ENCODE assay signal across 1 cellular context in the genomic region with DNA sequence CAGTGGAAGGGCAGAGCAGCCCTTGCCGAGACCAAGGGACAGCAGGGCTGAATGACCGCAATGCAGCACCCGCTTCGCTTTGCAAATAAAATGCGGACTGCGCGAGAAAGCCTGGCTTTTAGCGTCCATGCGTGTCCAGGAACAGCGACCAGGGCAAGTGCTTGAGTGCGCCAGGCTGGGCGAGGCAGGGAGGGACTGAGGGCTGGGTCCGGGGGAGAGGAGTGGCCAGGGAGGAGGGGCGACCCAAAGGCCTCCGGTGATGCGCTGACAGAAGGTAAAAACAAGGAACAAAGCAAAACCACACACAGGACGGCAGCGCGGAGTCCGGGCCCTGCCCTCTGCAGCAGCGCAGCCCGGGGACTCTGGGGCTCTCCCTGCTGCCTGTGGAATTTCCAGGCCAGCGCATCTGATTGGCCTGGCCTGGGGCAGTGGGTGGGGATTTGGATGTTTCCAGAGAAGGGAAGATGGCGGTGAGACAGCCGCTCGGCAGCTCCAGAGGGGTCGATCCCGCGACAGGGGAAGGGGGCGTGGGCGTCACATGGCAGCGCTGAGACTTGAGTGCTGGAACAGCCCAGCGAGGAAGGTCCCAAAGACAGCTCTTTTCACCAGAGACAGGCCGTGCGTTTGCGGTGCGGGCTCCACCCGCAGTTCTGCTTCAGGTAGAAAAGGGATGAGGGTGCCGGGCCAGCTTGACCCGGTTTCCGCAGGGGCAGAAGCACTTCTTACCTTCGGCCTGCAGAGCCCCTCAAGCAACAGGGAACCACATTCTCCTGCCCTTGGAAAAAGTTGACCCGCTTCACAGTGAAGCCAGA.
TF ChIP-seq lines count a peak whose summit lies in the region.

No MANE protein-coding gene starts in this region.

TF ChIP-seq in HepG2, 621 proteins besides CTCF, POLR2A, EP300 and RAD21 (continued from another document and continues in another):
- TF ChIP-seq, protein P1, sequence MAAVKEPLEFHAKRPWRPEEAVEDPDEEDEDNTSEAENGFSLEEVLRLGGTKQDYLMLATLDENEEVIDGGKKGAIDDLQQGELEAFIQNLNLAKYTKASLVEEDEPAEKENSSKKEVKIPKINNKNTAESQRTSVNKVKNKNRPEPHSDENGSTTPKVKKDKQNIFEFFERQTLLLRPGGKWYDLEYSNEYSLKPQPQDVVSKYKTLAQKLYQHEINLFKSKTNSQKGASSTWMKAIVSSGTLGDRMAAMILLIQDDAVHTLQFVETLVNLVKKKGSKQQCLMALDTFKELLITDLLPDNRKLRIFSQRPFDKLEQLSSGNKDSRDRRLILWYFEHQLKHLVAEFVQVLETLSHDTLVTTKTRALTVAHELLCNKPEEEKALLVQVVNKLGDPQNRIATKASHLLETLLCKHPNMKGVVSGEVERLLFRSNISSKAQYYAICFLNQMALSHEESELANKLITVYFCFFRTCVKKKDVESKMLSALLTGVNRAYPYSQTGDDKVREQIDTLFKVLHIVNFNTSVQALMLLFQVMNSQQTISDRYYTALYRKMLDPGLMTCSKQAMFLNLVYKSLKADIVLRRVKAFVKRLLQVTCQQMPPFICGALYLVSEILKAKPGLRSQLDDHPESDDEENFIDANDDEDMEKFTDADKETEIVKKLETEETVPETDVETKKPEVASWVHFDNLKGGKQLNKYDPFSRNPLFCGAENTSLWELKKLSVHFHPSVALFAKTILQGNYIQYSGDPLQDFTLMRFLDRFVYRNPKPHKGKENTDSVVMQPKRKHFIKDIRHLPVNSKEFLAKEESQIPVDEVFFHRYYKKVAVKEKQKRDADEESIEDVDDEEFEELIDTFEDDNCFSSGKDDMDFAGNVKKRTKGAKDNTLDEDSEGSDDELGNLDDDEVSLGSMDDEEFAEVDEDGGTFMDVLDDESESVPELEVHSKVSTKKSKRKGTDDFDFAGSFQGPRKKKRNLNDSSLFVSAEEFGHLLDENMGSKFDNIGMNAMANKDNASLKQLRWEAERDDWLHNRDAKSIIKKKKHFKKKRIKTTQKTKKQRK (IDR thresholded peaks at IDR 0.05; ENCODE audit: low read length) = no peak
- TF ChIP-seq, protein P2, sequence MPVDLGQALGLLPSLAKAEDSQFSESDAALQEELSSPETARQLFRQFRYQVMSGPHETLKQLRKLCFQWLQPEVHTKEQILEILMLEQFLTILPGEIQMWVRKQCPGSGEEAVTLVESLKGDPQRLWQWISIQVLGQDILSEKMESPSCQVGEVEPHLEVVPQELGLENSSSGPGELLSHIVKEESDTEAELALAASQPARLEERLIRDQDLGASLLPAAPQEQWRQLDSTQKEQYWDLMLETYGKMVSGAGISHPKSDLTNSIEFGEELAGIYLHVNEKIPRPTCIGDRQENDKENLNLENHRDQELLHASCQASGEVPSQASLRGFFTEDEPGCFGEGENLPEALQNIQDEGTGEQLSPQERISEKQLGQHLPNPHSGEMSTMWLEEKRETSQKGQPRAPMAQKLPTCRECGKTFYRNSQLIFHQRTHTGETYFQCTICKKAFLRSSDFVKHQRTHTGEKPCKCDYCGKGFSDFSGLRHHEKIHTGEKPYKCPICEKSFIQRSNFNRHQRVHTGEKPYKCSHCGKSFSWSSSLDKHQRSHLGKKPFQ (CRISPR knock-in tag; IDR thresholded peaks at IDR 0.05; ENCODE audit: insufficient replicate concordance) = peak; percentile 38
- TF ChIP-seq MEIS2 (CRISPR knock-in tag; IDR thresholded peaks at IDR 0.05) = 0 out of 2 replicates have a peak, but pooled peaks have one; percentile 69
- TF ChIP-seq, protein P3, sequence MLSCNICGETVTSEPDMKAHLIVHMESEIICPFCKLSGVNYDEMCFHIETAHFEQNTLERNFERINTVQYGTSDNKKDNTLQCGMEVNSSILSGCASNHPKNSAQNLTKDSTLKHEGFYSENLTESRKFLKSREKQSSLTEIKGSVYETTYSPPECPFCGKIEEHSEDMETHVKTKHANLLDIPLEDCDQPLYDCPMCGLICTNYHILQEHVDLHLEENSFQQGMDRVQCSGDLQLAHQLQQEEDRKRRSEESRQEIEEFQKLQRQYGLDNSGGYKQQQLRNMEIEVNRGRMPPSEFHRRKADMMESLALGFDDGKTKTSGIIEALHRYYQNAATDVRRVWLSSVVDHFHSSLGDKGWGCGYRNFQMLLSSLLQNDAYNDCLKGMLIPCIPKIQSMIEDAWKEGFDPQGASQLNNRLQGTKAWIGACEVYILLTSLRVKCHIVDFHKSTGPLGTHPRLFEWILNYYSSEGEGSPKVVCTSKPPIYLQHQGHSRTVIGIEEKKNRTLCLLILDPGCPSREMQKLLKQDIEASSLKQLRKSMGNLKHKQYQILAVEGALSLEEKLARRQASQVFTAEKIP (CRISPR knock-in tag; IDR thresholded peaks at IDR 0.05; ENCODE audit: borderline replicate concordance) = no peak
- peak; percentile 74 for TF ChIP-seq GATA4 (IDR thresholded peaks at IDR 0.05; ENCODE audit: borderline replicate concordance, low read depth)
- TF ChIP-seq ZFP1 (CRISPR knock-in tag; IDR thresholded peaks at IDR 0.05) = peak; percentile 83
- no peak for TF ChIP-seq HDAC6 (IDR thresholded peaks at IDR 0.05; ENCODE audit: low read depth, low read length)
- TF ChIP-seq NONO (IDR thresholded peaks at IDR 0.05) = no peak
- peak; percentile 28; the same call in 1 of the 2 replicates for TF ChIP-seq NONO (CRISPR knock-in tag; conservative IDR thresholded peaks at IDR 0.05)
- 0 out of 2 replicates have a peak, but pooled peaks have one; percentile 59 for TF ChIP-seq SMYD3 (CRISPR knock-in tag; IDR thresholded peaks at IDR 0.05)
- peak; percentile 27; the same call in 1 of the 2 replicates for TF ChIP-seq ZNF792 (CRISPR knock-in tag; IDR thresholded peaks at IDR 0.05)
- TF ChIP-seq ZNF552 (CRISPR knock-in tag; IDR thresholded peaks at IDR 0.05; ENCODE audit: borderline replicate concordance) = peak; percentile 60; the same call in 1 of the 2 replicates
- peak; percentile 24; the same call in 1 of the 2 replicates for TF ChIP-seq ZNF777 (CRISPR knock-in tag; IDR thresholded peaks at IDR 0.05)
- TF ChIP-seq XBP1 (CRISPR knock-in tag; IDR thresholded peaks at IDR 0.05) = no peak
- peak; percentile 92 for TF ChIP-seq POLR2G (IDR thresholded peaks at IDR 0.05; ENCODE audit: low read depth, low read length)
- peak; percentile 92 for TF ChIP-seq ZFX (CRISPR knock-in tag; IDR thresholded peaks at IDR 0.05; ENCODE audit: low read depth)
- peak; percentile 86 for TF ChIP-seq RFXAP (CRISPR knock-in tag; IDR thresholded peaks at IDR 0.05; ENCODE audit: borderline replicate concordance)
- TF ChIP-seq ZZZ3 (CRISPR knock-in tag; IDR thresholded peaks at IDR 0.05; ENCODE audit: borderline replicate concordance) = peak; percentile 67
- TF ChIP-seq, protein P4, sequence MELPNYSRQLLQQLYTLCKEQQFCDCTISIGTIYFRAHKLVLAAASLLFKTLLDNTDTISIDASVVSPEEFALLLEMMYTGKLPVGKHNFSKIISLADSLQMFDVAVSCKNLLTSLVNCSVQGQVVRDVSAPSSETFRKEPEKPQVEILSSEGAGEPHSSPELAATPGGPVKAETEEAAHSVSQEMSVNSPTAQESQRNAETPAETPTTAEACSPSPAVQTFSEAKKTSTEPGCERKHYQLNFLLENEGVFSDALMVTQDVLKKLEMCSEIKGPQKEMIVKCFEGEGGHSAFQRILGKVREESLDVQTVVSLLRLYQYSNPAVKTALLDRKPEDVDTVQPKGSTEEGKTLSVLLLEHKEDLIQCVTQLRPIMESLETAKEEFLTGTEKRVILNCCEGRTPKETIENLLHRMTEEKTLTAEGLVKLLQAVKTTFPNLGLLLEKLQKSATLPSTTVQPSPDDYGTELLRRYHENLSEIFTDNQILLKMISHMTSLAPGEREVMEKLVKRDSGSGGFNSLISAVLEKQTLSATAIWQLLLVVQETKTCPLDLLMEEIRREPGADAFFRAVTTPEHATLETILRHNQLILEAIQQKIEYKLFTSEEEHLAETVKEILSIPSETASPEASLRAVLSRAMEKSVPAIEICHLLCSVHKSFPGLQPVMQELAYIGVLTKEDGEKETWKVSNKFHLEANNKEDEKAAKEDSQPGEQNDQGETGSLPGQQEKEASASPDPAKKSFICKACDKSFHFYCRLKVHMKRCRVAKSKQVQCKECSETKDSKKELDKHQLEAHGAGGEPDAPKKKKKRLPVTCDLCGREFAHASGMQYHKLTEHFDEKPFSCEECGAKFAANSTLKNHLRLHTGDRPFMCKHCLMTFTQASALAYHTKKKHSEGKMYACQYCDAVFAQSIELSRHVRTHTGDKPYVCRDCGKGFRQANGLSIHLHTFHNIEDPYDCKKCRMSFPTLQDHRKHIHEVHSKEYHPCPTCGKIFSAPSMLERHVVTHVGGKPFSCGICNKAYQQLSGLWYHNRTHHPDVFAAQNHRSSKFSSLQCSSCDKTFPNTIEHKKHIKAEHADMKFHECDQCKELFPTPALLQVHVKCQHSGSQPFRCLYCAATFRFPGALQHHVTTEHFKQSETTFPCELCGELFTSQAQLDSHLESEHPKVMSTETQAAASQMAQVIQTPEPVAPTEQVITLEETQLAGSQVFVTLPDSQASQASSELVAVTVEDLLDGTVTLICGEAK (IDR thresholded peaks at IDR 0.05) = no peak
- TF ChIP-seq, protein P4 (CRISPR knock-in tag; IDR thresholded peaks at IDR 0.05) = peak; percentile 76
- peak; percentile 99 for TF ChIP-seq PHF21A (CRISPR knock-in tag; IDR thresholded peaks at IDR 0.05)
- TF ChIP-seq, protein P5, sequence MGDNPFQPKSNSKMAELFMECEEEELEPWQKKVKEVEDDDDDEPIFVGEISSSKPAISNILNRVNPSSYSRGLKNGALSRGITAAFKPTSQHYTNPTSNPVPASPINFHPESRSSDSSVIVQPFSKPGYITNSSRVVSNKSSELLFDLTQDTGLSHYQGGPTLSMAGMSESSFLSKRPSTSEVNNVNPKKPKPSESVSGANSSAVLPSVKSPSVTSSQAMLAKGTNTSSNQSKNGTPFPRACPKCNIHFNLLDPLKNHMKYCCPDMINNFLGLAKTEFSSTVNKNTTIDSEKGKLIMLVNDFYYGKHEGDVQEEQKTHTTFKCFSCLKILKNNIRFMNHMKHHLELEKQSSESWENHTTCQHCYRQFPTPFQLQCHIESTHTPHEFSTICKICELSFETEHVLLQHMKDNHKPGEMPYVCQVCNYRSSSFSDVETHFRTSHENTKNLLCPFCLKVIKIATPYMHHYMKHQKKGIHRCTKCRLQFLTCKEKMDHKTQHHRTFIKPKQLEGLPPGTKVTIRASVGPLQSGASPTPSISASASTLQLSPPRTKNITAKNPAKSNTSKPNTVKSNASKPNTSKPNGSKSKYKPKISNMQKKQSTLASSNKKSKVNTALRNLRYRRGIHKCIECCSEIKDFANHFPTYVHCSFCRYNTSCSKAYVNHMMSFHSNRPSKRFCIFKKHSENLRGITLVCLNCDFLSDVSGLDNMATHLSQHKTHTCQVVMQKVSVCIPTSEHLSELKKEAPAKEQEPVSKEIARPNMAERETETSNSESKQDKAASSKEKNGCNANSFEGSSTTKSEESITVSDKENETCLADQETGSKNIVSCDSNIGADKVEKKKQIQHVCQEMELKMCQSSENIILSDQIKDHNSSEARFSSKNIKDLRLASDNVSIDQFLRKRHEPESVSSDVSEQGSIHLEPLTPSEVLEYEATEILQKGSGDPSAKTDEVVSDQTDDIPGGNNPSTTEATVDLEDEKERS (CRISPR knock-in tag; IDR thresholded peaks at IDR 0.05) = peak; percentile 43; the same call in 1 of the 2 replicates
- TF ChIP-seq ZKSCAN8 (CRISPR knock-in tag; IDR thresholded peaks at IDR 0.05; ENCODE audit: borderline replicate concordance) = peak; percentile 60; the same call in 1 of the 2 replicates
- no peak for TF ChIP-seq ZNF713 (CRISPR knock-in tag; IDR thresholded peaks at IDR 0.05)
- TF ChIP-seq, protein P6, sequence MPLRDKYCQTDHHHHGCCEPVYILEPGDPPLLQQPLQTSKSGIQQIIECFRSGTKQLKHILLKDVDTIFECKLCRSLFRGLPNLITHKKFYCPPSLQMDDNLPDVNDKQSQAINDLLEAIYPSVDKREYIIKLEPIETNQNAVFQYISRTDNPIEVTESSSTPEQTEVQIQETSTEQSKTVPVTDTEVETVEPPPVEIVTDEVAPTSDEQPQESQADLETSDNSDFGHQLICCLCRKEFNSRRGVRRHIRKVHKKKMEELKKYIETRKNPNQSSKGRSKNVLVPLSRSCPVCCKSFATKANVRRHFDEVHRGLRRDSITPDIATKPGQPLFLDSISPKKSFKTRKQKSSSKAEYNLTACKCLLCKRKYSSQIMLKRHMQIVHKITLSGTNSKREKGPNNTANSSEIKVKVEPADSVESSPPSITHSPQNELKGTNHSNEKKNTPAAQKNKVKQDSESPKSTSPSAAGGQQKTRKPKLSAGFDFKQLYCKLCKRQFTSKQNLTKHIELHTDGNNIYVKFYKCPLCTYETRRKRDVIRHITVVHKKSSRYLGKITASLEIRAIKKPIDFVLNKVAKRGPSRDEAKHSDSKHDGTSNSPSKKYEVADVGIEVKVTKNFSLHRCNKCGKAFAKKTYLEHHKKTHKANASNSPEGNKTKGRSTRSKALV (CRISPR knock-in tag; IDR thresholded peaks at IDR 0.05) = peak; percentile 93
- no peak for TF ChIP-seq ZNF234 (CRISPR knock-in tag; conservative IDR thresholded peaks at IDR 0.05)
- peak; percentile 33; the same call in 1 of the 2 replicates for TF ChIP-seq ZNF225 (CRISPR knock-in tag; IDR thresholded peaks at IDR 0.05)
- TF ChIP-seq MTF1 (CRISPR knock-in tag; IDR thresholded peaks at IDR 0.05) = no peak
- peak; percentile 86; the same call in 1 of the 2 replicates for TF ChIP-seq ZNF550 (CRISPR knock-in tag; IDR thresholded peaks at IDR 0.05; ENCODE audit: borderline replicate concordance)
- TF ChIP-seq ZNF782 (CRISPR knock-in tag; IDR thresholded peaks at IDR 0.05; ENCODE audit: borderline replicate concordance) = peak; percentile 90; the same call in 1 of the 2 replicates
- TF ChIP-seq ZNF816 (CRISPR knock-in tag; IDR thresholded peaks at IDR 0.05; ENCODE audit: borderline replicate concordance) = no peak; the same call in 1 of the 2 replicates
- TF ChIP-seq EHMT2 (IDR thresholded peaks at IDR 0.05; ENCODE audit: borderline replicate concordance, low read depth, low read length) = no peak
- TF ChIP-seq ELF1 (CRISPR knock-in tag; IDR thresholded peaks at IDR 0.05) = peak; percentile 43
- TF ChIP-seq ZNF510 (CRISPR knock-in tag; IDR thresholded peaks at IDR 0.05; ENCODE audit: low read depth) = no peak; the same call in 1 of the 2 replicates
- no peak for TF ChIP-seq ZBTB21 (CRISPR knock-in tag; IDR thresholded peaks at IDR 0.05)
